In the genomic region with DNA sequence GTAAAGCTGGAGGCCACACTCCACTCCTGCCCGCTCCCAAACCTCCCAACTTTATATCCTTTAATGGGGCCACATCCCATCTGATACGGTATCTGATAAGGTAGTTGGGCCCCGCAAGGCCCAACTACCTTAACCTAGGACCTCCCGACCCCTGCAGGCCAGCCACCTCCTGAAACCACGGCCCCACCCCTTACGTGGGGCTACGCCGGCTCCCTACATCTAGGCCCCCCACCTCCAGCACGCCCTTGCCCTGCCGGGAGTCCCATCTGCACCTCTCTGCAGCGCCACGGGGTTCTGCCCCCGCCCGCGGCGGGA, we compare ENCODE assay signal across 8 cellular contexts. TPM values are rescaled to one million over a fixed set of nuclear protein-coding genes. Genes with fewer than 3 reads are reported as not detected.
A peak's percentile ranks its signal among the peaks of the same experiment; 100 is the strongest.
DNase-seq lines count a peak whose midpoint lies in the region; ATAC-seq, FAIRE-seq and TF ChIP-seq lines count a peak whose summit lies in the region.

No MANE protein-coding gene starts in this region.

- H3K36me3 ChIP-seq in RWPE2 (ENCODE audit: low read depth): peaks cover 34% of the 10 kb centered on the region

- peaks cover 49% of the 10 kb centered on the region for H3K36me3 Mint-ChIP-seq in stimulated activated memory B cell treated with anti-CD40 and anti-IgM and Interleukin-4, amounts not matched to agents 10 μg/mL and 1 μg/mL and 100 μg/mL, for 72 hours

- no peak for FAIRE-seq in A549 (lab: Jason Lieb, UNC)

- H3K9me3 ChIP-seq in A549 (no peaks in the 10 kb centered on the region), RWPE2 (ENCODE audit: severe bottlenecking) (no peaks in the 10 kb centered on the region)

- H3K4me3 ChIP-seq in A549: peak overlapping the region; percentile 47
- peak overlapping the region; percentile 38 for H3K4me3 ChIP-seq in RWPE2 (ENCODE audit: severe bottlenecking)

- POLR2A ChIA-PET in A549 (lab: Yijun Ruan, JAX): interaction anchor here (0.5 to 2.0 kb wide), 19 partner anchors 8 to 274 kb away, joined by 3 to 10 read pairs (median 4); a partner anchor contains a TSS

- H3K27me3 ChIP-seq in RWPE2 (ENCODE audit: insufficient read depth, poor library complexity, severe bottlenecking) (no peaks in the 10 kb centered on the region), foreskin keratinocyte (no peaks in the 10 kb centered on the region)

- 16% methylated on average over 16 of the region's 16 CpGs for WGBS in A549 (ENCODE audit: missing lambda C conversion rate)

- TF ChIP-seq CTCF in A549 (IDR thresholded peaks at IDR 0.05): no peak
- no peak for TF ChIP-seq CTCF in RWPE2 (IDR thresholded peaks at IDR 0.05; ENCODE audit: poor library complexity, severe bottlenecking)
- no peak for TF ChIP-seq CTCF in foreskin keratinocyte (conservative IDR thresholded peaks at IDR 0.05)

- no peak for TF ChIP-seq EP300 in A549 (IDR thresholded peaks at IDR 0.05)

- H3K9me3 Mint-ChIP-seq in stimulated activated memory B cell treated with anti-CD40 and anti-IgM and Interleukin-4, amounts not matched to agents 10 μg/mL and 1 μg/mL and 100 μg/mL, for 72 hours: no peaks in the 10 kb centered on the region

- TF ChIP-seq RAD21 in A549 (conservative IDR thresholded peaks at IDR 0.05 in 1 of 2, IDR thresholded peaks at IDR 0.05 in 1 of 2): no peak

- H3K27ac ChIP-seq in A549 (peak overlapping the region; percentile 70 to 83), RWPE2 (ENCODE audit: poor library complexity, severe bottlenecking) (no peak overlapping the region), foreskin keratinocyte (no peak overlapping the region)

- peak overlapping the region; percentile 99 for H3K27ac Mint-ChIP-seq in stimulated activated memory B cell treated with anti-CD40 and anti-IgM and Interleukin-4, amounts not matched to agents 10 μg/mL and 1 μg/mL and 100 μg/mL, for 72 hours

- peak overlapping the region; percentile 97 for H3K4me3 Mint-ChIP-seq in stimulated activated memory B cell treated with anti-CD40 and anti-IgM and Interleukin-4, amounts not matched to agents 10 μg/mL and 1 μg/mL and 100 μg/mL, for 72 hours

- H3K4me1 ChIP-seq in A549 (peaks cover 20% of the 10 kb centered on the region), RWPE2 (ENCODE audit: insufficient read depth, poor library complexity, severe bottlenecking) (no peaks in the 10 kb centered on the region), foreskin keratinocyte (no peaks in the 10 kb centered on the region)

- peak; percentile 11 to 31 for ATAC-seq in A549
- peak; percentile 18 for ATAC-seq in GM21390 (IDR thresholded peaks at IDR 0.05; ENCODE audit: unreplicated experiment)
- ATAC-seq in RWPE2 (ENCODE audit: low read depth): peak; percentile 8; the same call in 1 of the 3 replicates
- ATAC-seq in foreskin keratinocyte: peak; percentile 9
- ATAC-seq in stimulated activated memory B cell treated with anti-CD40 and anti-IgM and Interleukin-4, amounts not matched to agents 10 μg/mL and 1 μg/mL and 100 μg/mL, for 72 hours: peak; percentile 24
- ATAC-seq in HG02798 (IDR thresholded peaks at IDR 0.05; ENCODE audit: poor library complexity, unreplicated experiment): no peak

- CTCF ChIA-PET in A549 (lab: Yijun Ruan, JAX): interaction anchor here (0.8 to 2.1 kb wide), 17 partner anchors 9 to 192 kb away, joined by 3 to 12 read pairs (median 5); a partner anchor contains a TSS

- TF ChIP-seq POLR2A in A549 (IDR thresholded peaks at IDR 0.05; ENCODE audit: low read length): no peak

- H3K27me3 Mint-ChIP-seq in stimulated activated memory B cell treated with anti-CD40 and anti-IgM and Interleukin-4, amounts not matched to agents 10 μg/mL and 1 μg/mL and 100 μg/mL, for 72 hours: no peaks in the 10 kb centered on the region

- H3K4me2 ChIP-seq in A549: peak overlapping the region; percentile 89

- peaks cover 65% of the 10 kb centered on the region for H3K4me1 Mint-ChIP-seq in stimulated activated memory B cell treated with anti-CD40 and anti-IgM and Interleukin-4, amounts not matched to agents 10 μg/mL and 1 μg/mL and 100 μg/mL, for 72 hours

- no peak for DNase-seq in A549 (ENCODE audit: low read depth in 1 of 2, low spot score in 1 of 2)
- no peak for DNase-seq in RWPE2 (ENCODE audit: low spot score)
- DNase-seq in foreskin keratinocyte: no peak
- no peak for DNase-seq in NK-92 (lab: John Stamatoyannopoulos, UW; ENCODE audit: unreplicated experiment)
- no peak for DNase-seq in OCI-M1 (lab: John Stamatoyannopoulos, UW)

TF ChIP-seq in A549, 52 proteins besides CTCF, POLR2A, EP300 and RAD21 (continues in another document):
- no peak for TF ChIP-seq ZSCAN20 (CRISPR knock-in tag; IDR thresholded peaks at IDR 0.05)
- TF ChIP-seq CBX8 (IDR thresholded peaks at IDR 0.05): no peak
- no peak for TF ChIP-seq HDAC2 (IDR thresholded peaks at IDR 0.05)
- no peak for TF ChIP-seq SMC3 (IDR thresholded peaks at IDR 0.05)
- TF ChIP-seq NR3C1 (IDR thresholded peaks at IDR 0.05): no peak
- TF ChIP-seq TFCP2L1 (CRISPR knock-in tag; IDR thresholded peaks at IDR 0.05): no peak
- peak; percentile 30; the same call in 1 of the 2 replicates for TF ChIP-seq HOXB13 (CRISPR knock-in tag; IDR thresholded peaks at IDR 0.05; ENCODE audit: low read depth)
- TF ChIP-seq PHF8 (IDR thresholded peaks at IDR 0.05; ENCODE audit: borderline replicate concordance, low read depth): peak; percentile 19; the same call in 1 of the 2 replicates
- TF ChIP-seq RCOR1 (IDR thresholded peaks at IDR 0.05; ENCODE audit: low read depth, low read length): no peak
- no peak for TF ChIP-seq ZFP36 (IDR thresholded peaks at IDR 0.05; ENCODE audit: borderline replicate concordance, partially characterized antibody)
- TF ChIP-seq TP53 (CRISPR knock-in tag; IDR thresholded peaks at IDR 0.05): no peak
- TF ChIP-seq FOXS1 (CRISPR knock-in tag; IDR thresholded peaks at IDR 0.05): no peak
- TF ChIP-seq ZC3H11A (IDR thresholded peaks at IDR 0.05): no peak
- TF ChIP-seq, protein P1, sequence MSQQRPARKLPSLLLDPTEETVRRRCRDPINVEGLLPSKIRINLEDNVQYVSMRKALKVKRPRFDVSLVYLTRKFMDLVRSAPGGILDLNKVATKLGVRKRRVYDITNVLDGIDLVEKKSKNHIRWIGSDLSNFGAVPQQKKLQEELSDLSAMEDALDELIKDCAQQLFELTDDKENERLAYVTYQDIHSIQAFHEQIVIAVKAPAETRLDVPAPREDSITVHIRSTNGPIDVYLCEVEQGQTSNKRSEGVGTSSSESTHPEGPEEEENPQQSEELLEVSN (IDR thresholded peaks at IDR 0.05; ENCODE audit: borderline replicate concordance, low read depth): no peak
- TF ChIP-seq HEYL (CRISPR knock-in tag; IDR thresholded peaks at IDR 0.05): no peak
- no peak for TF ChIP-seq CEBPB (IDR thresholded peaks at IDR 0.05)
- TF ChIP-seq RNF2 (IDR thresholded peaks at IDR 0.05; ENCODE audit: borderline replicate concordance, low read depth): peak; percentile 84; the same call in 1 of the 2 replicates
- no peak for TF ChIP-seq MAFK (IDR thresholded peaks at IDR 0.05; ENCODE audit: partially characterized antibody)

RNA-seq across cellular contexts. Expression of a gene that starts 2.2 kb away (rescaled TPM):
- polyA plus RNA-seq in A549 (2011; rRNA removed) (5.7 and 6.4 TPM in 2 replicates), A549 (2017; fragmentation: RNase III; extraction: RNeasy Plus Mini Kit Qiagen cat#74134 plus additional on column Dnase treatment) (13.4 to 15.9 TPM (median 14.4 TPM) in 3 replicates), foreskin keratinocyte (4.7 and 6.2 TPM in 2 replicates)
- polyA plus RNA-seq in A549 (2012; cell fraction: cytosol; rRNA removed): 15.7 and 23.3 TPM in 2 replicates
- 21.1 and 28.1 TPM in 2 replicates for polyA plus RNA-seq in A549 (2012; cell fraction: nucleus; rRNA removed)
- 3.1 and 5.9 TPM in 2 replicates for polyA minus RNA-seq in A549 (2011; rRNA and poly(A)+ RNA removed)
- total RNA-seq in foreskin keratinocyte: 3.4 and 3.8 TPM in 2 replicates

RNA-seq across cellular contexts. Expression of a gene that starts 5.2 kb away (rescaled TPM):
- 29.6 and 41.1 TPM in 2 replicates for polyA plus RNA-seq in A549 (2011; rRNA removed)
- 45.9 and 47.2 TPM in 2 replicates for polyA plus RNA-seq in A549 (2012; cell fraction: cytosol; rRNA removed)
- polyA plus RNA-seq in A549 (2012; cell fraction: nucleus; rRNA removed): 111 and 144 TPM in 2 replicates
- polyA plus RNA-seq in A549 (2017; fragmentation: RNase III; extraction: RNeasy Plus Mini Kit Qiagen cat#74134 plus additional on column Dnase treatment): 39.0 to 45.6 TPM (median 42.8 TPM) in 3 replicates
- polyA minus RNA-seq in A549 (2011; rRNA and poly(A)+ RNA removed): 27.7 and 30.5 TPM in 2 replicates
- total RNA-seq in foreskin keratinocyte: 10.4 and 12.7 TPM in 2 replicates
- polyA plus RNA-seq in foreskin keratinocyte: 15.1 and 18.4 TPM in 2 replicates

RNA-seq across cellular contexts. Expression of a gene that starts 5.4 kb away (rescaled TPM):
- 111 and 133 TPM in 2 replicates for polyA plus RNA-seq in A549 (2011; rRNA removed)
- polyA plus RNA-seq in A549 (2012; cell fraction: cytosol; rRNA removed): 171 and 192 TPM in 2 replicates
- 102 and 137 TPM in 2 replicates for polyA plus RNA-seq in A549 (2012; cell fraction: nucleus; rRNA removed)
- polyA plus RNA-seq in A549 (2017; fragmentation: RNase III; extraction: RNeasy Plus Mini Kit Qiagen cat#74134 plus additional on column Dnase treatment): 191 to 203 TPM (median 197 TPM) in 3 replicates
- polyA minus RNA-seq in A549 (2011; rRNA and poly(A)+ RNA removed): 71.3 and 103 TPM in 2 replicates
- 63.7 and 75.8 TPM in 2 replicates for total RNA-seq in foreskin keratinocyte
- 118 and 136 TPM in 2 replicates for polyA plus RNA-seq in foreskin keratinocyte

RNA-seq across cellular contexts. Expression of a gene that starts 8.3 kb away (rescaled TPM):
- polyA plus RNA-seq in A549 (2011; rRNA removed) (8.1 and 11.5 TPM in 2 replicates), A549 (2017; fragmentation: RNase III; extraction: RNeasy Plus Mini Kit Qiagen cat#74134 plus additional on column Dnase treatment) (20.4 to 23.1 TPM (median 22.0 TPM) in 3 replicates), foreskin keratinocyte (15.7 and 16.3 TPM in 2 replicates)
- polyA plus RNA-seq in A549 (2012; cell fraction: cytosol; rRNA removed): 17.3 and 20.2 TPM in 2 replicates
- polyA plus RNA-seq in A549 (2012; cell fraction: nucleus; rRNA removed): 66.8 and 67.2 TPM in 2 replicates
- polyA minus RNA-seq in A549 (2011; rRNA and poly(A)+ RNA removed): 13.5 and 24.5 TPM in 2 replicates
- 9.5 and 12.8 TPM in 2 replicates for total RNA-seq in foreskin keratinocyte

RNA-seq across cellular contexts. Expression of a gene that starts 16.8 kb away (rescaled TPM):
- polyA plus RNA-seq in A549 (2011; rRNA removed): 0.12 and 0.16 TPM in 2 replicates
- 0.23 and 0.24 TPM in 2 replicates for polyA plus RNA-seq in A549 (2012; cell fraction: cytosol; rRNA removed)
- 0.42 and 0.58 TPM in 2 replicates for polyA plus RNA-seq in A549 (2012; cell fraction: nucleus; rRNA removed)
- 0.11 to 0.28 TPM (median 0.26 TPM) in 3 replicates for polyA plus RNA-seq in A549 (2017; fragmentation: RNase III; extraction: RNeasy Plus Mini Kit Qiagen cat#74134 plus additional on column Dnase treatment)
- polyA minus RNA-seq in A549 (2011; rRNA and poly(A)+ RNA removed): 0.29 and 0.39 TPM in 2 replicates
- 0.07 and 0.10 TPM in 2 replicates for total RNA-seq in foreskin keratinocyte
- 0.39 and 0.46 TPM in 2 replicates for polyA plus RNA-seq in foreskin keratinocyte

Comparison
In these comparisons a context has a peak if more than half of its experiments do, and no peak if none do; other contexts are left out.
1. H3K27ac ChIP-seq: peak in A549 (2 of 2); none in RWPE2 (single experiment) and foreskin keratinocyte (single experiment).